17 cellular contexts compared by ENCODE assay signal in the genomic region with DNA sequence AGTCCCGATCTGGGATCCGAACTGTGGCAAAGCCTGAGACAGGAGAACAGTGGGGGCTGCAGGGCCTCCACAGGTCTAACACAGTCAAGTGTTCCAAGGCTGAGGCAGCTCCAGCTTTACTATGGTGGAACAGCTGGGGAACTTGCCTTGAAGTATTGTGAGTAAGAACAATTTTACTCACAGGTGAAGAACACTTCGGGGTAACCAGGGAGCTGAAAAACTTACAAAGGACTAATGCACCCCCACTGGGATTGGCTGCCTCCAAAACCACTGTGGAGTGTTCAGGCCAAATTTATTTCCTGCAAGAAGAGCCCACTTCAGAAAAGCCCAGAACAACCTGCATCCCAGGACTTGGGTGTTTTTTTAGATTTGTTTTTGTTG. TPM values are rescaled to one million over a fixed set of nuclear protein-coding genes. Genes with fewer than 3 reads are reported as not detected.
A peak's percentile ranks its signal among the peaks of the same experiment; 100 is the strongest.
DNase-seq lines count a peak whose midpoint lies in the region; ATAC-seq and TF ChIP-seq lines count a peak whose summit lies in the region.
"Had no signal": no experiment of that assay in that cellular context is flagged by ENCODE, and none has a peak within 500 bp of the region (broad histone marks: within the 10 kb centered on the region; RNA-seq: fewer than 3 reads in every experiment).

No MANE protein-coding gene starts in this region.

- peaks cover 97% of the 10 kb centered on the region for H3K27me3 Mint-ChIP-seq in WTC11 (ENCODE audit: low read depth)
- peaks cover 70% of the 10 kb centered on the region for H3K27me3 Mint-ChIP-seq in activated CD8-positive, alpha-beta T cell treated with anti-CD3 and anti-CD28 coated beads, Interleukin-2, amount 10 ng/mL, durations not matched to agents 7 days and 5 days (ENCODE audit: low read depth)

- CTCF ChIA-PET in WTC11 (lab: Charles Lee) = interaction anchor here (0.9 to 6.3 kb wide), 8 partner anchors 10 to 23 kb away, joined by 3 to 70 read pairs (median 4); no protein-coding TSS in a partner anchor
- CTCF ChIA-PET in activated CD8-positive, alpha-beta T cell treated with anti-CD3 and anti-CD28 coated beads, Interleukin-2, amount 10 ng/mL, durations not matched to agents 7 days and 5 days (lab: Charles Lee) = no interaction called here

- peaks cover 100% of the 10 kb centered on the region for H3K27me3 ChIP-seq in iPS-20b (ENCODE audit: insufficient read depth, low read length)

- no peak for TF ChIP-seq CTCF in WTC11 (IDR thresholded peaks at IDR 0.05)

- peak overlapping the region; percentile 4; the same call in 1 of the 2 replicates for H3K4me3 ChIP-seq in iPS-20b (ENCODE audit: low read length)

- H3K9me3 ChIP-seq in iPS-20b (ENCODE audit: insufficient read depth, low read depth, low read length) = no peaks in the 10 kb centered on the region
- H3K9me3 ChIP-seq: Caco-2 had no signal

- POLR2A ChIA-PET in WTC11 (lab: Charles Lee) = interaction anchor here (1.2 kb wide), 1 partner anchor 20 kb away, joined by 3 read pairs; no protein-coding TSS in a partner anchor
- POLR2A ChIA-PET in activated CD8-positive, alpha-beta T cell treated with anti-CD3 and anti-CD28 coated beads, Interleukin-2, amount 10 ng/mL, durations not matched to agents 7 days and 5 days (lab: Charles Lee) = no interaction called here

- no peaks in the 10 kb centered on the region for H3K36me3 ChIP-seq in iPS-20b (ENCODE audit: insufficient read depth, low read depth, low read length)

- no peaks in the 10 kb centered on the region for H3K36me3 Mint-ChIP-seq in WTC11
- H3K36me3 Mint-ChIP-seq in activated CD8-positive, alpha-beta T cell treated with anti-CD3 and anti-CD28 coated beads, Interleukin-2, amount 10 ng/mL, durations not matched to agents 7 days and 5 days (ENCODE audit: low read depth) = no peaks in the 10 kb centered on the region

- H3K9me3 Mint-ChIP-seq in WTC11 = no peaks in the 10 kb centered on the region
- H3K9me3 Mint-ChIP-seq in activated CD8-positive, alpha-beta T cell treated with anti-CD3 and anti-CD28 coated beads, Interleukin-2, amount 10 ng/mL, durations not matched to agents 7 days and 5 days (ENCODE audit: insufficient read depth) = no peaks in the 10 kb centered on the region

- H3K27ac ChIP-seq in iPS-20b (ENCODE audit: low read length) = no peak overlapping the region
- H3K27ac ChIP-seq: C4-2B had no signal

- peaks cover 51% of the 10 kb centered on the region; the same call in 1 of the 2 replicates for H3K4me1 ChIP-seq in iPS-20b (ENCODE audit: insufficient read depth, low read length)
- H3K4me1 ChIP-seq: Caco-2 had no signal

- H3K27ac Mint-ChIP-seq in WTC11 = no peak overlapping the region
- no peak overlapping the region for H3K27ac Mint-ChIP-seq in activated CD8-positive, alpha-beta T cell treated with anti-CD3 and anti-CD28 coated beads, Interleukin-2, amount 10 ng/mL, durations not matched to agents 7 days and 5 days
- H3K27ac Mint-ChIP-seq: CD4-positive, alpha-beta T cell; IgD-negative memory B cell had no signal

- H3K4me1 Mint-ChIP-seq in WTC11 = peaks cover 89% of the 10 kb centered on the region
- H3K4me1 Mint-ChIP-seq in activated CD8-positive, alpha-beta T cell treated with anti-CD3 and anti-CD28 coated beads, Interleukin-2, amount 10 ng/mL, durations not matched to agents 7 days and 5 days (ENCODE audit: low read depth) = no peaks in the 10 kb centered on the region
- H3K4me1 Mint-ChIP-seq: IgD-negative memory B cell had no signal

- ATAC-seq in WTC11 (no peak), HG02885 (IDR thresholded peaks at IDR 0.05; ENCODE audit: poor library complexity, unreplicated experiment) (no peak), SK-N-SH treated with all-trans-retinoic acid at 6 μM for 48 hours (no peak)
- no peak for ATAC-seq in activated CD8-positive, alpha-beta T cell treated with anti-CD3 and anti-CD28 coated beads, Interleukin-2, amount 10 ng/mL, durations not matched to agents 7 days and 5 days
- ATAC-seq: HepG2 had no signal

- peak overlapping the region; percentile 45 for H3K4me3 Mint-ChIP-seq in WTC11
- H3K4me3 Mint-ChIP-seq in activated CD8-positive, alpha-beta T cell treated with anti-CD3 and anti-CD28 coated beads, Interleukin-2, amount 10 ng/mL, durations not matched to agents 7 days and 5 days = no peak overlapping the region
- H3K4me3 Mint-ChIP-seq: CD4-positive, alpha-beta T cell; IgD-negative memory B cell had no signal

- no peak for DNase-seq in WTC11 (ENCODE audit: low spot score)
- DNase-seq in ecto neural progenitor cell (ENCODE audit: low spot score) = peak; percentile 48
- DNase-seq in anterior cingulate cortex (lab: John Stamatoyannopoulos, UW) = no peak
- DNase-seq in activated CD8-positive, alpha-beta T cell treated with anti-CD3 and anti-CD28 coated beads, Interleukin-2, amount 10 ng/mL, durations not matched to agents 7 days and 5 days = no peak
- DNase-seq: ACHN; Caco-2; CD4-positive, alpha-beta T cell; DMS79; GDM1; HCEC 1CT; KBM-7 had no signal

- no peak overlapping the region; the same call in 1 of the 2 replicates for H3K9ac ChIP-seq in iPS-20b (ENCODE audit: low read depth, low read length)

TF ChIP-seq in WTC11, 78 proteins besides CTCF, POLR2A, EP300 and RAD21 (continues in another document):
- TF ChIP-seq, protein P1, sequence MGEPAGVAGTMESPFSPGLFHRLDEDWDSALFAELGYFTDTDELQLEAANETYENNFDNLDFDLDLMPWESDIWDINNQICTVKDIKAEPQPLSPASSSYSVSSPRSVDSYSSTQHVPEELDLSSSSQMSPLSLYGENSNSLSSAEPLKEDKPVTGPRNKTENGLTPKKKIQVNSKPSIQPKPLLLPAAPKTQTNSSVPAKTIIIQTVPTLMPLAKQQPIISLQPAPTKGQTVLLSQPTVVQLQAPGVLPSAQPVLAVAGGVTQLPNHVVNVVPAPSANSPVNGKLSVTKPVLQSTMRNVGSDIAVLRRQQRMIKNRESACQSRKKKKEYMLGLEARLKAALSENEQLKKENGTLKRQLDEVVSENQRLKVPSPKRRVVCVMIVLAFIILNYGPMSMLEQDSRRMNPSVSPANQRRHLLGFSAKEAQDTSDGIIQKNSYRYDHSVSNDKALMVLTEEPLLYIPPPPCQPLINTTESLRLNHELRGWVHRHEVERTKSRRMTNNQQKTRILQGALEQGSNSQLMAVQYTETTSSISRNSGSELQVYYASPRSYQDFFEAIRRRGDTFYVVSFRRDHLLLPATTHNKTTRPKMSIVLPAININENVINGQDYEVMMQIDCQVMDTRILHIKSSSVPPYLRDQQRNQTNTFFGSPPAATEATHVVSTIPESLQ (CRISPR knock-in tag; IDR thresholded peaks at IDR 0.05) = no peak
- TF ChIP-seq JUN (CRISPR knock-in tag; IDR thresholded peaks at IDR 0.05) (no peak), ZNF121 (CRISPR knock-in tag; IDR thresholded peaks at IDR 0.05) (no peak)
- TF ChIP-seq, protein P2, sequence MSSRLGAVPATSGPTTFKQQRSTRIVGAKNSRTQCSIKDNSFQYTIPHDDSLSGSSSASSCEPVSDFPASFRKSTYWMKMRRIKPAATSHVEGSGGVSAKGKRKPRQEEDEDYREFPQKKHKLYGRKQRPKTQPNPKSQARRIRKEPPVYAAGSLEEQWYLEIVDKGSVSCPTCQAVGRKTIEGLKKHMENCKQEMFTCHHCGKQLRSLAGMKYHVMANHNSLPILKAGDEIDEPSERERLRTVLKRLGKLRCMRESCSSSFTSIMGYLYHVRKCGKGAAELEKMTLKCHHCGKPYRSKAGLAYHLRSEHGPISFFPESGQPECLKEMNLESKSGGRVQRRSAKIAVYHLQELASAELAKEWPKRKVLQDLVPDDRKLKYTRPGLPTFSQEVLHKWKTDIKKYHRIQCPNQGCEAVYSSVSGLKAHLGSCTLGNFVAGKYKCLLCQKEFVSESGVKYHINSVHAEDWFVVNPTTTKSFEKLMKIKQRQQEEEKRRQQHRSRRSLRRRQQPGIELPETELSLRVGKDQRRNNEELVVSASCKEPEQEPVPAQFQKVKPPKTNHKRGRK (CRISPR knock-in tag; IDR thresholded peaks at IDR 0.05; ENCODE audit: borderline replicate concordance) = no peak

TF ChIP-seq in SK-N-SH treated with all-trans-retinoic acid at 6 μM for 48 hours, 23 proteins besides CTCF, POLR2A, EP300 and RAD21:
- TF ChIP-seq ZC3H10 (CRISPR knock-in tag; IDR thresholded peaks at IDR 0.05) = no peak
- TF ChIP-seq, protein P3, sequence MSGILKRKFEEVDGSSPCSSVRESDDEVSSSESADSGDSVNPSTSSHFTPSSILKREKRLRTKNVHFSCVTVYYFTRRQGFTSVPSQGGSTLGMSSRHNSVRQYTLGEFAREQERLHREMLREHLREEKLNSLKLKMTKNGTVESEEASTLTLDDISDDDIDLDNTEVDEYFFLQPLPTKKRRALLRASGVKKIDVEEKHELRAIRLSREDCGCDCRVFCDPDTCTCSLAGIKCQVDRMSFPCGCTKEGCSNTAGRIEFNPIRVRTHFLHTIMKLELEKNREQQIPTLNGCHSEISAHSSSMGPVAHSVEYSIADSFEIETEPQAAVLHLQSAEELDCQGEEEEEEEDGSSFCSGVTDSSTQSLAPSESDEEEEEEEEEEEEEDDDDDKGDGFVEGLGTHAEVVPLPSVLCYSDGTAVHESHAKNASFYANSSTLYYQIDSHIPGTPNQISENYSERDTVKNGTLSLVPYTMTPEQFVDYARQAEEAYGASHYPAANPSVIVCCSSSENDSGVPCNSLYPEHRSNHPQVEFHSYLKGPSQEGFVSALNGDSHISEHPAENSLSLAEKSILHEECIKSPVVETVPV (CRISPR knock-in tag; IDR thresholded peaks at IDR 0.05) = no peak
- no peak for TF ChIP-seq RARB (CRISPR knock-in tag; IDR thresholded peaks at IDR 0.05)
- TF ChIP-seq ZNF70 (CRISPR knock-in tag; IDR thresholded peaks at IDR 0.05) = no peak
- no peak for TF ChIP-seq ZFP3 (CRISPR knock-in tag; IDR thresholded peaks at IDR 0.05)
- TF ChIP-seq GLIS3 (CRISPR knock-in tag; IDR thresholded peaks at IDR 0.05) = no peak
- no peak for TF ChIP-seq TCF4 (CRISPR knock-in tag; IDR thresholded peaks at IDR 0.05; ENCODE audit: borderline replicate concordance)
- TF ChIP-seq ESRRG (CRISPR knock-in tag; IDR thresholded peaks at IDR 0.05) = no peak
- TF ChIP-seq ARNTL (CRISPR knock-in tag; IDR thresholded peaks at IDR 0.05; ENCODE audit: borderline replicate concordance, low read depth) = no peak
- no peak for TF ChIP-seq ZNF565 (CRISPR knock-in tag; conservative IDR thresholded peaks at IDR 0.05; ENCODE audit: low read depth)
- no peak for TF ChIP-seq OSR1 (CRISPR knock-in tag; IDR thresholded peaks at IDR 0.05)
- no peak for TF ChIP-seq TOX (CRISPR knock-in tag; IDR thresholded peaks at IDR 0.05; ENCODE audit: borderline replicate concordance)
- TF ChIP-seq PPARA (CRISPR knock-in tag; IDR thresholded peaks at IDR 0.05; ENCODE audit: borderline replicate concordance) = no peak
- no peak for TF ChIP-seq CSDC2 (CRISPR knock-in tag; IDR thresholded peaks at IDR 0.05)
TF ChIP-seq in SK-N-SH treated with all-trans-retinoic acid at 6 μM for 48 hours: peak in this region for 0.

RNA-seq across cellular contexts. Expression of a gene that starts 25.4 kb away (rescaled TPM):
- total RNA-seq in WTC11 (2021) = 1.9 to 3.5 TPM (median 2.5 TPM) in 3 replicates
- total RNA-seq in activated CD8-positive, alpha-beta T cell treated with anti-CD3 and anti-CD28 coated beads, Interleukin-2, amount 10 ng/mL, durations not matched to agents 7 days and 5 days = not detected
- total RNA-seq: Caco-2; CD4-positive, alpha-beta T cell; HepG2 had no signal

RNA-seq across cellular contexts. Expression of a gene that starts 28.2 kb away (rescaled TPM):
- 30.3 to 59.7 TPM (median 34.7 TPM) in 3 replicates for total RNA-seq in WTC11 (2021)
- not detected for total RNA-seq in activated CD8-positive, alpha-beta T cell treated with anti-CD3 and anti-CD28 coated beads, Interleukin-2, amount 10 ng/mL, durations not matched to agents 7 days and 5 days
- total RNA-seq: Caco-2; CD4-positive, alpha-beta T cell; HepG2 had no signal

Comparison
In these comparisons a context has a peak if more than half of its experiments do, and no peak if none do; other contexts are left out.
1. RNA of a gene that starts 28.2 kb away (total RNA-seq): 30.3 to 59.7 TPM in WTC11; not detected in activated CD8-positive, alpha-beta T cell treated with anti-CD3 and anti-CD28 coated beads, Interleukin-2, amount 10 ng/mL, durations not matched to agents 7 days and 5 days; every median in the first group is over 10 times any median in the second.